In genomic region chr18:32868424-32868823, GRCh38 we compare ENCODE assay signal across 18 cellular contexts.
"Had no signal": no experiment of that assay in that cellular context is flagged by ENCODE, and none has a peak within 500 bp of the region (broad histone marks: within the 10 kb centered on the region; RNA-seq: fewer than 3 reads in every experiment).

No MANE protein-coding gene starts in this region.

- H3K4me1 ChIP-seq: heart right ventricle, right atrium auricular region had no signal

- H3K27me3 Mint-ChIP-seq: activated naive CD8-positive, alpha-beta T cell treated with anti-CD3 and anti-CD28 coated beads, Interleukin-2, amount 50 U/mL, for 24 hours; stimulated activated naive CD8-positive, alpha-beta T cell treated with anti-CD3 and anti-CD28 coated beads, Interleukin-15, Interleukin-2, amounts not matched to agents 100 ng/mL and 50 ng/mL, for 24 hours had no signal

- H3K27me3 ChIP-seq: right atrium auricular region had no signal

- H3K4me3 Mint-ChIP-seq: activated naive CD4-positive, alpha-beta T cell treated with anti-CD3 and anti-CD28 coated beads for 36 hours; activated naive CD8-positive, alpha-beta T cell treated with anti-CD3 and anti-CD28 coated beads, Interleukin-2, amount 50 U/mL, for 24 hours; stimulated activated naive CD8-positive, alpha-beta T cell treated with anti-CD3 and anti-CD28 coated beads, Interleukin-15, Interleukin-2, amounts not matched to agents 100 ng/mL and 50 ng/mL, for 24 hours had no signal

- H3K9me3 ChIP-seq: heart right ventricle, mucosa of descending colon, right atrium auricular region, thoracic aorta had no signal

- DNase-seq: activated CD4-positive, alpha-beta T cell treated with anti-CD3 and anti-CD28 coated beads, Interleukin-2, amount 50 U/mL, for 48 hours; activated naive CD4-positive, alpha-beta T cell treated with anti-CD3 and anti-CD28 coated beads for 36 hours; activated naive CD8-positive, alpha-beta T cell treated with anti-CD3 and anti-CD28 coated beads, Interleukin-2, amount 50 U/mL, for 24 hours; activated T-cell treated with anti-CD3 and anti-CD28 coated beads, Interleukin-2, amount 50 U/mL, for 1 hour; aorta; dermis blood vessel endothelial cell; heart right ventricle; left colon; mucosa of descending colon; naive thymus-derived CD8-positive, alpha-beta T cell; nucleus accumbens; stimulated activated CD4-positive, alpha-beta T cell treated with anti-CD3 and anti-CD28 coated beads, Interleukin-15, amount 100 ng/mL, for 24 hours; stimulated activated CD4-positive, alpha-beta T cell treated with anti-CD3 and anti-CD28 coated beads, Interleukin-4, amount 100 ng/mL, for 1 hour; T-helper 1 cell had no signal

- H3K4me3 ChIP-seq: heart right ventricle, mucosa of descending colon, right atrium auricular region, thoracic aorta had no signal

- H3K27ac ChIP-seq: heart right ventricle, right atrium auricular region, thoracic aorta had no signal

- H3K9me3 Mint-ChIP-seq: activated naive CD4-positive, alpha-beta T cell treated with anti-CD3 and anti-CD28 coated beads for 36 hours had no signal

- H3K36me3 ChIP-seq: heart right ventricle, right atrium auricular region, thoracic aorta had no signal

- H3K27ac Mint-ChIP-seq: activated naive CD4-positive, alpha-beta T cell treated with anti-CD3 and anti-CD28 coated beads for 36 hours; activated naive CD8-positive, alpha-beta T cell treated with anti-CD3 and anti-CD28 coated beads, Interleukin-2, amount 50 U/mL, for 24 hours; activated T-helper 2 cell treated with anti-CD3 and anti-CD28 coated beads, Interferon-gamma antibody, Interleukin-2, Interleukin-4, amounts not matched to agents 10 μg/mL and 5 μg/mL and 100 μg/mL, durations not matched to agents 14 hours and 24 hours and 36 hours; stimulated activated naive CD8-positive, alpha-beta T cell treated with anti-CD3 and anti-CD28 coated beads, Interleukin-15, Interleukin-2, amounts not matched to agents 100 ng/mL and 50 ng/mL, for 24 hours had no signal

- ATAC-seq: activated naive CD8-positive, alpha-beta T cell treated with anti-CD3 and anti-CD28 coated beads, Interleukin-2, amount 50 U/mL, for 24 hours; heart right ventricle; naive thymus-derived CD8-positive, alpha-beta T cell had no signal
